In genomic region chr4:106315476-106315967, GRCh38 we compare ENCODE assay signal across 8 cellular contexts. TPM values are rescaled to one million over a fixed set of nuclear protein-coding genes. Genes with fewer than 3 reads are reported as not detected.
A peak's percentile ranks its signal among the peaks of the same experiment; 100 is the strongest.
DNase-seq lines count a peak whose midpoint lies in the region; ATAC-seq, FAIRE-seq and TF ChIP-seq lines count a peak whose summit lies in the region.

No MANE protein-coding gene starts in this region.

- under 1% methylated on average over 13 of the region's 13 CpGs for WGBS in right cardiac atrium
- 0% methylated on average over 13 of the region's 13 CpGs for WGBS in small intestine, 3 donors

- H3K27ac Mint-ChIP-seq in GM23338 = no peak overlapping the region

- H3K36me3 Mint-ChIP-seq in GM23338 (ENCODE audit: low read depth) = peaks cover 14% of the 10 kb centered on the region

- H3K79me2 ChIP-seq in GM23338 (replicated peaks; ENCODE audit: insufficient read depth) = peaks cover 89% of the 10 kb centered on the region

- H3K4me1 Mint-ChIP-seq in GM23338 = peaks cover 4% of the 10 kb centered on the region

- H3K4me2 ChIP-seq in GM23338 = peak overlapping the region; percentile 97

- H3K9me3 ChIP-seq in right cardiac atrium (ENCODE audit: control insufficient read depth, low read length) = no peaks in the 10 kb centered on the region
- H3K9me3 ChIP-seq in small intestine (ENCODE audit: control insufficient read depth, low read depth) = no peaks in the 10 kb centered on the region

- no peak for TF ChIP-seq CTCF in GM23338 (conservative IDR thresholded peaks at IDR 0.05; ENCODE audit: low read depth in 2 of 2)
- no peak for TF ChIP-seq CTCF in LNCaP clone FGC (IDR thresholded peaks at IDR 0.05; ENCODE audit: control insufficient read depth, extremely low read depth, insufficient read depth)

- H3K36me3 ChIP-seq in GM23338 (ENCODE audit: insufficient read depth) (peaks cover 7% of the 10 kb centered on the region; the same call in 1 of the 2 replicates), small intestine (ENCODE audit: control insufficient read depth in 2 of 2, insufficient read depth in 2 of 2, low read length in 2 of 2) (peaks cover 0 to 2% of the 10 kb centered on the region in 2 donors)

- H3K4me1 ChIP-seq in GM23338 (ENCODE audit: insufficient read depth) (no peaks in the 10 kb centered on the region), right cardiac atrium (ENCODE audit: control insufficient read depth, insufficient read depth, low read length) (peaks cover 2% of the 10 kb centered on the region), small intestine (ENCODE audit: control insufficient read depth in 2 of 2, insufficient read depth in 1 of 2, low read depth in 1 of 2, low read length in 1 of 2) (peaks cover 0 to 9% of the 10 kb centered on the region in 2 donors)

- peak overlapping the region; percentile 80 for H3K4me3 ChIP-seq in GM23338
- peak overlapping the region; percentile 89 for H3K4me3 ChIP-seq in LNCaP clone FGC (ENCODE audit: low read depth, low read length)
- peak overlapping the region; percentile 90 for H3K4me3 ChIP-seq in right cardiac atrium (ENCODE audit: low read length)
- H3K4me3 ChIP-seq in small intestine (ENCODE audit: low read depth in 1 of 2, low read length in 2 of 2) = peak overlapping the region; percentile 70 to 87

- FAIRE-seq in small intestine (lab: Jason Lieb, UNC) = no peak

- no peaks in the 10 kb centered on the region for H3F3A ChIP-seq in GM23338 (replicated peaks; ENCODE audit: low read depth)

- H3K27ac ChIP-seq in GM23338 (ENCODE audit: low read depth) (peak overlapping the region; percentile 92), right cardiac atrium (ENCODE audit: low read length) (peak overlapping the region; percentile 71), small intestine (ENCODE audit: low read depth in 1 of 2, low read length in 1 of 2) (peak overlapping the region; percentile 95)

- H3K27me3 ChIP-seq in GM23338 (ENCODE audit: insufficient read depth) (no peaks in the 10 kb centered on the region), right cardiac atrium (ENCODE audit: control insufficient read depth, insufficient read depth) (no peaks in the 10 kb centered on the region), small intestine (ENCODE audit: control insufficient read depth in 2 of 2, insufficient read depth in 2 of 2, low read length in 2 of 2) (no peaks in the 10 kb centered on the region)

- peak; percentile 55 for ATAC-seq in GM23338
- ATAC-seq in right cardiac atrium = peak; percentile 11 to 12

- no peak overlapping the region for H3K4me3 Mint-ChIP-seq in GM23338

- intact Hi-C loops in right cardiac atrium (cut with DNase I) = no loop called here

- H2AFZ ChIP-seq in GM23338 = peak overlapping the region; percentile 28; the same call in 1 of the 2 replicates

- no peaks in the 10 kb centered on the region for H4K20me1 ChIP-seq in GM23338 (replicated peaks; ENCODE audit: insufficient read depth)

- no peaks in the 10 kb centered on the region for H3K9me2 ChIP-seq in GM23338 (ENCODE audit: insufficient read depth)

- DNase-seq in SIG-M5 treated with dmso at 0.1 percent for 504 hours (lab: John Stamatoyannopoulos, UW; ENCODE audit: unreplicated experiment) (peak; percentile 64), SIG-M5 (lab: John Stamatoyannopoulos, UW) (no peak), GM23338 (ENCODE audit: low spot score) (no peak), LNCaP clone FGC (ENCODE audit: low read depth) (peak; percentile 46), right cardiac atrium (no peak), small intestine (no peak), NCI-H526 treated with DMSO at 0.1 percent for 48 hours (lab: John Stamatoyannopoulos, UW) (no peak)
- DNase-seq in activated CD8-positive, alpha-beta memory T cell treated with anti-CD3 and anti-CD28 coated beads, Interleukin-2, amount 50 U/mL, for 4 hours = peak; percentile 40

- H3K9me3 Mint-ChIP-seq in GM23338 = peaks cover 7% of the 10 kb centered on the region

- no peaks in the 10 kb centered on the region for H3K27me3 Mint-ChIP-seq in GM23338 (ENCODE audit: insufficient read depth, low read depth, poor library complexity)

TF ChIP-seq in GM23338, 12 proteins besides CTCF, POLR2A, EP300 and RAD21 (continues in another document):
- TF ChIP-seq POLR2AphosphoS5 (IDR thresholded peaks at IDR 0.05; ENCODE audit: low read depth) (no peak), ZNF331 (CRISPR knock-in tag; IDR thresholded peaks at IDR 0.05; ENCODE audit: low read depth) (no peak), STAT1 (IDR thresholded peaks at IDR 0.05; ENCODE audit: unreplicated experiment) (no peak), CREB1 (CRISPR knock-in tag; IDR thresholded peaks at IDR 0.05; ENCODE audit: low read depth) (no peak), JUNB (IDR thresholded peaks at IDR 0.05; ENCODE audit: unreplicated experiment) (no peak), REST (IDR thresholded peaks at IDR 0.05; ENCODE audit: unreplicated experiment) (no peak), ZNF114 (CRISPR knock-in tag; IDR thresholded peaks at IDR 0.05) (no peak)
- TF ChIP-seq, protein P1, sequence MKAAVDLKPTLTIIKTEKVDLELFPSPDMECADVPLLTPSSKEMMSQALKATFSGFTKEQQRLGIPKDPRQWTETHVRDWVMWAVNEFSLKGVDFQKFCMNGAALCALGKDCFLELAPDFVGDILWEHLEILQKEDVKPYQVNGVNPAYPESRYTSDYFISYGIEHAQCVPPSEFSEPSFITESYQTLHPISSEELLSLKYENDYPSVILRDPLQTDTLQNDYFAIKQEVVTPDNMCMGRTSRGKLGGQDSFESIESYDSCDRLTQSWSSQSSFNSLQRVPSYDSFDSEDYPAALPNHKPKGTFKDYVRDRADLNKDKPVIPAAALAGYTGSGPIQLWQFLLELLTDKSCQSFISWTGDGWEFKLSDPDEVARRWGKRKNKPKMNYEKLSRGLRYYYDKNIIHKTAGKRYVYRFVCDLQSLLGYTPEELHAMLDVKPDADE (IDR thresholded peaks at IDR 0.05) = no peak

RNA-seq across cellular contexts. Expression of gene TBCK, which starts 0.5 kb away (rescaled TPM):
- total RNA-seq in GM23338 (2014; rRNA removed; shearing (Covaris generic)) = 26.5 and 28.9 TPM in 2 replicates
- polyA plus RNA-seq in GM23338 (2016; fragmentation: Nextera tagmentation; extraction: Ambion mirVana) (13.0 and 13.9 TPM in 2 replicates), right cardiac atrium (6.9 TPM), small intestine (10 to 100 TPM in 1 of 3 donors, 1 to 10 TPM in 2; 5.1 to 10.1 (median 8.5) TPM)
- total RNA-seq in right cardiac atrium = 10 to 100 TPM; 18.8 to 29.0 (median 23.7) TPM

RNA-seq across cellular contexts. Expression of gene AIMP1, which starts 0.8 kb away (rescaled TPM):
- 24.1 and 34.5 TPM in 2 replicates for total RNA-seq in GM23338 (2014; rRNA removed; shearing (Covaris generic))
- 157 and 200 TPM in 2 replicates for polyA plus RNA-seq in GM23338 (2016; fragmentation: Nextera tagmentation; extraction: Ambion mirVana)
- total RNA-seq in right cardiac atrium = 10 to 100 TPM; 31.1 to 37.5 (median 35.3) TPM
- 25.7 TPM for polyA plus RNA-seq in right cardiac atrium
- polyA plus RNA-seq in small intestine = 10 to 100 TPM; 34.4 to 38.9 (median 35.9) TPM

RNA-seq across cellular contexts. Expression of gene GIMD1, which starts 53.1 kb away (rescaled TPM):
- not detected in 2 replicates for total RNA-seq in GM23338 (2014; rRNA removed; shearing (Covaris generic))
- not detected in 2 replicates for polyA plus RNA-seq in GM23338 (2016; fragmentation: Nextera tagmentation; extraction: Ambion mirVana)
- not detected for total RNA-seq in right cardiac atrium
- not detected for polyA plus RNA-seq in right cardiac atrium
- polyA plus RNA-seq in small intestine = 100 to 1,000 TPM in 2 of 3 donors, 10 to 100 TPM in 1; 25.4 to 144 (median 114) TPM

Comparison
In these comparisons a context has a peak if more than half of its experiments do, and no peak if none do; other contexts are left out.
1. DNase-seq: peak in SIG-M5 treated with dmso at 0.1 percent for 504 hours (single experiment), LNCaP clone FGC (single experiment) and activated CD8-positive, alpha-beta memory T cell treated with anti-CD3 and anti-CD28 coated beads, Interleukin-2, amount 50 U/mL, for 4 hours (single experiment); none in SIG-M5 (single experiment), GM23338 (single experiment), right cardiac atrium (0 of 3), small intestine (single experiment) and NCI-H526 treated with DMSO at 0.1 percent for 48 hours (single experiment).
2. RNA of gene GIMD1, which starts 53.1 kb away (polyA plus RNA-seq): 25.4 to 144 TPM in small intestine; not detected in GM23338 and not detected in right cardiac atrium (single experiment); every median in the first group is over 10 times any median in the second.
3. Peak in every context shown above with its lines, with median percentiles within 50 percentile points of each other: H3K27ac ChIP-seq and H3K4me3 ChIP-seq.